ENCODE assay signal across 5 cellular contexts in genomic region chr5:168464641-168465040, GRCh38.
"Had no signal": no experiment of that assay in that cellular context is flagged by ENCODE, and none has a peak within 500 bp of the region (broad histone marks: within the 10 kb centered on the region; RNA-seq: fewer than 3 reads in every experiment).

No MANE protein-coding gene starts in this region.

- H3K4me2 ChIP-seq: GM23338 had no signal

- H3K9me3 Mint-ChIP-seq: GM23338, H9 had no signal

- H3K4me1 Mint-ChIP-seq: GM23338, H9 had no signal

- H3K4me3 ChIP-seq: GM23338, K562 had no signal

- DNase-seq: H9, HCEC 1CT, IMR-90 had no signal

- H3K27ac Mint-ChIP-seq: GM23338 had no signal

- ATAC-seq: GM23338, K562 had no signal

- H3K4me3 Mint-ChIP-seq: GM23338, H9 had no signal
